In the genomic region with DNA sequence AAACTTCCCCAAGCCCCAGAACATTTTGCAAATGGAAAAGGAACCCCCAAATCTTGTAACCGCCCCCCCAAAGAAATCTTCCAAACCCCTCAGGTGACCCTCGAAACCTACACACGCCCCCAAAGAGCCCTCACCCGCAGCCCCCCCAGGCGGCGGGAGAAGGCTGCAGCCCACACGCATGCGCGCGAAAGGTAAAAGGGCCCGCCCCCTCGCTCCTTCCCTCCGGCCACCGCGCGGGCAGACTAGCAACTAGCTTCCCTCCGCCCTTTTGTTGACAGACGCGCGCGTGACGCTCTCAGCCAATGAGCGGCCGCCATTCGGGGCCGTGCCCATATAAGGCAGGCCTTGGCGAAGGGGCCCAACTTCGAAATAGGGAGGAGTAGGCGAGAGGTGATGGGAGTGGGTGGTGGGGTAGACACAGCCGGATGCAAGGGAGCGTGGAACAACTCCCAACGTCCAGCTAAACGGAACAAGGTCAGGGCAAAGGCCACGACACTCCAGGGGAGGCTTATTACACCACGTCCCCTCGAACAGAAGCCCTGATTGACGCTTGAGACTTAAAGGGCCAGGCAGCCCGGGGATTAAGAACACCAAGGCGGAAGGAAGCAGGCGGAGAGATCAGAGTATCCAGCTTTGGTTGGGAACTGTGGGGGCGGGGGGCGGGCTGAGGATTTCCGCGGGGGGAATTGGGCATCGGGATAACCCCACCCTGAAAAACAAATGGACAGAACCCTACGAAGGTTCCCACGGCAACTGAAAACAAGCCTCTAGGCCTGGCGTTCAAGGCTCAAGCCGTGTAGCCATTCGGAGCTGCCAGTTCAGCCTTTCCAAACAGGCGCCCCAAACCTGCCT, we compare ENCODE assay signal across 8 cellular contexts.
DNase-seq lines count a peak whose midpoint lies in the region; ATAC-seq lines count a peak whose summit lies in the region.

No MANE protein-coding gene starts in this region.

- ATAC-seq in GM19372 (IDR thresholded peaks at IDR 0.05; ENCODE audit: low read depth, unreplicated experiment) (peak; percentile 95), HG03521 (IDR thresholded peaks at IDR 0.05; ENCODE audit: unreplicated experiment) (peak; percentile 94)

- DNase-seq in C1 segment of cervical spinal cord (lab: John Stamatoyannopoulos, UW) (peak; percentile 90 to 100 (median 98)), NCI-H748 (lab: John Stamatoyannopoulos, UW; ENCODE audit: unreplicated experiment) (peak; percentile 100), dedifferentiated amniotic fluid mesenchymal stem cell (ENCODE audit: extremely low spot score) (peak; percentile 99), left kidney (ENCODE audit: low read depth, low spot score) (peak; percentile 100)
- DNase-seq in activated CD4-positive, alpha-beta T cell treated with anti-CD3 and anti-CD28 coated beads, Interleukin-2, amount 50 U/mL, for 24 hours (ENCODE audit: low read depth in 1 of 2, low spot score in 1 of 2), result peak; percentile 89 to 96
- peak; percentile 99 for DNase-seq in stimulated activated CD4-positive, alpha-beta T cell treated with anti-CD3 and anti-CD28 coated beads, Interleukin-1b, Interleukin-23, amount 100 ng/mL, for 48 hours

Comparison
In these comparisons a context has a peak if more than half of its experiments do, and no peak if none do; other contexts are left out.
1. Peak in every context shown above with its lines: DNase-seq and ATAC-seq.